ENCODE assay signal across 12 cellular contexts in the genomic region with DNA sequence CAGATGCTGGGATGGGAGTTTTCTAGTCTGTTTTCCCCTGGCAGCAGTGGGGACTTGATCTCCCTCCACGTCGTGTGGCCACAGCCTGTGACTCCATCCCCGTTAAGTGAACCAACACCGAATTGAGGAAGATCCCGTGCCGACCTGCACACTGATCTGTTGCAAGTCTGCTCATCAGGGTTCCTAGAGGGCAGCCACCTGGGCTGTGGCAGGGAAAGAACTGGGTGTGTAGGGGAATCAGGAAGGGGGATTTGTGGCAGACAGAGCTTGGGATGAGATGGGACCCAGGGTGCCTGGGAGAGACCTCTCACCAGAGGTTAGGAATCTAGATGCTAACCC. TPM values are rescaled to one million over a fixed set of nuclear protein-coding genes. Genes with fewer than 3 reads are reported as not detected.
DNase-seq lines count a peak whose midpoint lies in the region; ATAC-seq and TF ChIP-seq lines count a peak whose summit lies in the region.
"Had no signal": no experiment of that assay in that cellular context is flagged by ENCODE, and none has a peak within 500 bp of the region (broad histone marks: within the 10 kb centered on the region; RNA-seq: fewer than 3 reads in every experiment).

No MANE protein-coding gene starts in this region.

- intact Hi-C loops in CD4-positive, alpha-beta memory T cell (cut with micrococcal nuclease) = loop anchor here (5.0 kb wide), 1 partner anchor 39 kb away; no protein-coding TSS in a partner anchor

- DNase-seq in CD4-positive, alpha-beta memory T cell = no peak
- DNase-seq in endodermal cell = peak; percentile 66
- DNase-seq in SJCRH30 = no peak
- DNase-seq in stimulated activated CD4-positive, alpha-beta T cell treated with anti-CD3 and anti-CD28 coated beads, Interleukin-15, amount 100 ng/mL, for 24 hours = no peak
- no peak for DNase-seq in mesothelial cell of epicardium (ENCODE audit: low spot score in 2 of 2, unreplicated experiment in 2 of 2)
- DNase-seq: BE2C, esophagus squamous epithelium, NCI-H2029 had no signal

- H3K36me3 ChIP-seq in CD4-positive, alpha-beta memory T cell (ENCODE audit: insufficient read depth, low read length) = no peaks in the 10 kb centered on the region
- H3K36me3 ChIP-seq in OCI-LY3 (replicated peaks; ENCODE audit: low read depth, low read length) = no peaks in the 10 kb centered on the region
- no peaks in the 10 kb centered on the region for H3K36me3 ChIP-seq in endodermal cell (ENCODE audit: control insufficient read depth, insufficient read depth, low read length)
- H3K36me3 ChIP-seq in SJCRH30 = no peaks in the 10 kb centered on the region
- H3K36me3 ChIP-seq: BE2C, esophagus squamous epithelium, SJSA1 had no signal

- peaks cover under 1% of the 10 kb centered on the region for H3K27me3 ChIP-seq in CD4-positive, alpha-beta memory T cell (ENCODE audit: insufficient read depth, low read length)
- H3K27me3 ChIP-seq in OCI-LY3 (ENCODE audit: low read depth, low read length) (peaks cover 30% of the 10 kb centered on the region), endodermal cell (ENCODE audit: control insufficient read depth, insufficient read depth, low read length, poor library complexity, severe bottlenecking) (no peaks in the 10 kb centered on the region), SJCRH30 (no peaks in the 10 kb centered on the region; the same call in 1 of the 2 replicates)

- no peaks in the 10 kb centered on the region for H3K36me3 Mint-ChIP-seq in CD4-positive, alpha-beta memory T cell
- H3K36me3 Mint-ChIP-seq in endodermal cell (ENCODE audit: low read depth) = no peaks in the 10 kb centered on the region
- no peaks in the 10 kb centered on the region for H3K36me3 Mint-ChIP-seq in mesothelial cell of epicardium

- peak overlapping the region in 6 of 8 donors; percentile 7 to 74 (median 47) for H3K4me3 Mint-ChIP-seq in CD4-positive, alpha-beta memory T cell
- H3K4me3 Mint-ChIP-seq in endodermal cell (no peak overlapping the region), mesothelial cell of epicardium (no peak overlapping the region)

- no peak overlapping the region for H3K4me3 ChIP-seq in CD4-positive, alpha-beta memory T cell (ENCODE audit: low read length in 2 of 2)
- H3K4me3 ChIP-seq in OCI-LY3 (ENCODE audit: low read length) = peak overlapping the region; percentile 52
- H3K4me3 ChIP-seq in endodermal cell (ENCODE audit: low read length) = no peak overlapping the region
- no peak overlapping the region for H3K4me3 ChIP-seq in SJCRH30
- H3K4me3 ChIP-seq: esophagus squamous epithelium, SJSA1 had no signal

- CTCF ChIA-PET in CD4-positive, alpha-beta memory T cell (lab: Charles Lee; ENCODE audit: partially characterized antibody) = interaction anchor here (1.3 to 6.0 kb wide), 6 partner anchors 11 to 208 kb away, joined by 3 to 27 read pairs (median 4); no protein-coding TSS in a partner anchor

- H2AFZ ChIP-seq in OCI-LY3 (ENCODE audit: low read depth, low read length) = no peak overlapping the region

- ATAC-seq in GM18517 (IDR thresholded peaks at IDR 0.05; ENCODE audit: unreplicated experiment) = peak; percentile 18
- ATAC-seq in activated CD4-positive, CD25-positive, alpha-beta regulatory T cell treated with anti-CD3 and anti-CD28 coated beads, Interleukin-2, amount 50 U/mL, for 24 hours = no peak

- peaks cover 20 to 24% of the 10 kb centered on the region in 2 donors for H3K27me3 Mint-ChIP-seq in CD4-positive, alpha-beta memory T cell
- H3K27me3 Mint-ChIP-seq in endodermal cell (ENCODE audit: insufficient read depth) (peaks cover 31% of the 10 kb centered on the region), mesothelial cell of epicardium (ENCODE audit: low read depth) (peaks cover 60% of the 10 kb centered on the region)

- peak overlapping the region; percentile 19 to 93 (median 85) for H3K27ac Mint-ChIP-seq in CD4-positive, alpha-beta memory T cell
- peak overlapping the region; percentile 64 for H3K27ac Mint-ChIP-seq in endodermal cell
- no peak overlapping the region for H3K27ac Mint-ChIP-seq in mesothelial cell of epicardium

- WGBS in endodermal cell (ENCODE audit: insufficient coverage in 1 of 2, insufficient read length in 1 of 2), 2 experiments = 62% methylated on average over 6 of the region's 6 CpGs; no CpG with 5 or more reads in 1 of the 2 experiments

- H3K9ac ChIP-seq in OCI-LY3 (ENCODE audit: low read length) (no peak overlapping the region), endodermal cell (ENCODE audit: extremely low read depth, low read length, poor library complexity, severe bottlenecking) (no peak overlapping the region)

- peak overlapping the region; percentile 70 for H3K4me2 ChIP-seq in OCI-LY3 (ENCODE audit: low read length)

- H3K9me3 Mint-ChIP-seq in CD4-positive, alpha-beta memory T cell = peaks cover 0 to 3% (median 0%) of the 10 kb centered on the region in 8 donors
- H3K9me3 Mint-ChIP-seq in endodermal cell (no peaks in the 10 kb centered on the region), mesothelial cell of epicardium (no peaks in the 10 kb centered on the region)

- H3K9me3 ChIP-seq in CD4-positive, alpha-beta memory T cell (ENCODE audit: control insufficient read depth in 1 of 2, low read length in 2 of 2) = no peaks in the 10 kb centered on the region
- H3K9me3 ChIP-seq in OCI-LY3 (ENCODE audit: insufficient read depth, low read length) = no peaks in the 10 kb centered on the region
- no peaks in the 10 kb centered on the region for H3K9me3 ChIP-seq in endodermal cell (ENCODE audit: control insufficient read depth, low read length)
- H3K9me3 ChIP-seq in SJCRH30 (replicated peaks) = no peaks in the 10 kb centered on the region; the same call in 1 of the 2 replicates
- H3K9me3 ChIP-seq: BE2C, esophagus squamous epithelium, SJSA1 had no signal

- peaks cover 32% of the 10 kb centered on the region for H3K4me1 ChIP-seq in CD4-positive, alpha-beta memory T cell (ENCODE audit: insufficient read depth, low read length)
- H3K4me1 ChIP-seq in OCI-LY3 (ENCODE audit: low read length) (peaks cover 20% of the 10 kb centered on the region), endodermal cell (ENCODE audit: control insufficient read depth, insufficient read depth, low read length) (peaks cover 4% of the 10 kb centered on the region), SJCRH30 (peaks cover 14% of the 10 kb centered on the region)

- no peaks in the 10 kb centered on the region for H4K20me1 ChIP-seq in OCI-LY3 (ENCODE audit: insufficient read depth, low read length)

- peak overlapping the region; percentile 47 for H3K27ac ChIP-seq in CD4-positive, alpha-beta memory T cell (ENCODE audit: low read depth, low read length)
- H3K27ac ChIP-seq in OCI-LY3 (ENCODE audit: low read length) (no peak overlapping the region), endodermal cell (ENCODE audit: low read depth, low read length) (no peak overlapping the region), SJCRH30 (no peak overlapping the region)
- H3K27ac ChIP-seq: SJSA1 had no signal

- POLR2A ChIA-PET in CD4-positive, alpha-beta memory T cell (lab: Charles Lee; ENCODE audit: partially characterized antibody) = interaction anchor here (0.7 to 2.5 kb wide), 2 partner anchors 28 to 40 kb away, joined by 3 to 11 read pairs; no protein-coding TSS in a partner anchor

- H3K4me1 Mint-ChIP-seq in CD4-positive, alpha-beta memory T cell = peaks cover 24 to 64% (median 38%) of the 10 kb centered on the region in 4 donors
- H3K4me1 Mint-ChIP-seq in endodermal cell (peaks cover 18% of the 10 kb centered on the region), mesothelial cell of epicardium (no peaks in the 10 kb centered on the region)

- TF ChIP-seq CTCF in OCI-LY3 (IDR thresholded peaks at IDR 0.05; ENCODE audit: low read depth, low read length) (no peak), endodermal cell (conservative IDR thresholded peaks at IDR 0.05) (no peak), mesothelial cell of epicardium (IDR thresholded peaks at IDR 0.05; ENCODE audit: unreplicated experiment) (no peak)

- H3K79me2 ChIP-seq in OCI-LY3 (ENCODE audit: low read length) = no peaks in the 10 kb centered on the region

RNA-seq across cellular contexts. Expression of a gene that starts 23.2 kb away (rescaled TPM):
- total RNA-seq in CD4-positive, alpha-beta memory T cell = 1 to 10 TPM in 1 of 2 experiments, under 1 TPM in 1; 0.78 to 1.3 TPM
- polyA plus RNA-seq in CD4-positive, alpha-beta memory T cell = under 1 TPM; 0.25 to 0.76 TPM
- total RNA-seq in endodermal cell (10 to 100 TPM; 58.1 to 88.7 TPM), mesothelial cell of epicardium (28.7 to 33.2 TPM (median 31.1 TPM) in 3 replicates)
- 24.4 TPM for polyA plus RNA-seq in endodermal cell (2013, experiment 1 of 2)
- polyA plus RNA-seq in endodermal cell (2013, experiment 2 of 2) = 22.7 TPM
- 1.1 and 2.1 TPM in 2 replicates for total RNA-seq in SJCRH30 (2014; rRNA removed; shearing (Covaris generic))

RNA-seq across cellular contexts. Expression of a gene that starts 25.4 kb away (rescaled TPM):
- under 1 TPM; 0.42 to 0.44 TPM for total RNA-seq in CD4-positive, alpha-beta memory T cell
- not detected for polyA plus RNA-seq in CD4-positive, alpha-beta memory T cell
- total RNA-seq in endodermal cell (1 to 10 TPM; 7.4 to 7.6 TPM), mesothelial cell of epicardium (0.66 to 0.74 TPM (median 0.72 TPM) in 3 replicates)
- polyA plus RNA-seq in endodermal cell (2013, experiment 1 of 2) = 9.3 TPM
- polyA plus RNA-seq in endodermal cell (2013, experiment 2 of 2) = 9.8 TPM
- total RNA-seq in SJCRH30 (2014; rRNA removed; shearing (Covaris generic)) = 1.1 and 1.4 TPM in 2 replicates
- total RNA-seq: SJSA1 had no signal

RNA-seq across cellular contexts. Expression of a gene that starts 59.4 kb away (rescaled TPM):
- total RNA-seq in CD4-positive, alpha-beta memory T cell = 1 to 10 TPM in 1 of 2 experiments, not detected in 1; 1.3 TPM
- polyA plus RNA-seq in CD4-positive, alpha-beta memory T cell = not detected
- total RNA-seq in endodermal cell (10 to 100 TPM; 13.5 to 16.7 TPM), mesothelial cell of epicardium (1.3 to 1.9 TPM (median 1.6 TPM) in 3 replicates)
- polyA plus RNA-seq in endodermal cell (2013, experiment 1 of 2) = 20.5 TPM
- polyA plus RNA-seq in endodermal cell (2013, experiment 2 of 2) = 20.2 TPM
- total RNA-seq in SJCRH30 (2014; rRNA removed; shearing (Covaris generic)) = 1.5 and 1.7 TPM in 2 replicates
- total RNA-seq: SJSA1 had no signal

Comparison
In these comparisons a context has a peak if more than half of its experiments do, and no peak if none do; other contexts are left out.
1. H3K4me3 Mint-ChIP-seq: peak in CD4-positive, alpha-beta memory T cell (6 of 8); none in endodermal cell (single experiment) and mesothelial cell of epicardium (single experiment).